In the genomic region with DNA sequence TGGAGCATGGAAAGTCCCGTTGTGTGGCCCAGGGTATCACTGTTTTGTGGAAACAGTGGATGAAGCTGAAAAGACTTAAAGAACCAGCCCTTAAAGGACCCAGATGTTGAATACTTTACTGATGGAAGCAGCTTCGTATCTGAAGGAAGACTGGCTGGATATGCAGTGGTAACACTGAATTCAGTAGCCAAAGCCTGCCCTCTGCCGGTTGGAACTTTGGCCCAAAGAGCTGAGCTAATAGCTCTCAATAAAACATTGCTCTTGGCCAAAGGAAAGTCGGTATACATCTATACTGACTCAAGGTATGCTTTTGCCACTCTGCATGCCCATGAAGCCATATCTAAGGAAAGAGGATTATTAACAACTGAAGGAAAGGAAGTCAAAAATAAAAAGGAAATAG, we compare ENCODE assay signal across 9 cellular contexts.
A peak's percentile ranks its signal among the peaks of the same experiment; 100 is the strongest.
DNase-seq lines count a peak whose midpoint lies in the region; ATAC-seq, FAIRE-seq and TF ChIP-seq lines count a peak whose summit lies in the region.
"Had no signal": no experiment of that assay in that cellular context is flagged by ENCODE, and none has a peak within 500 bp of the region (broad histone marks: within the 10 kb centered on the region; RNA-seq: fewer than 3 reads in every experiment).

No MANE protein-coding gene starts in this region.

- H3K9me3 Mint-ChIP-seq in endodermal cell (peaks cover 39% of the 10 kb centered on the region), memory B cell (peaks cover 3% of the 10 kb centered on the region)

- no peak for FAIRE-seq in urothelium cell line (lab: Jason Lieb, UNC)

- 17% methylated on average over 1 of the region's 4 CpGs; no CpG with 5 or more reads in 1 of the 2 experiments for WGBS in IMR-90 (ENCODE audit: extremely low coverage in 2 of 2, insufficient read length in 1 of 2), 2 experiments
- WGBS in endodermal cell (ENCODE audit: insufficient coverage in 1 of 2, insufficient read length in 1 of 2), 2 experiments = 48 to 56% methylated on average over 4 of the region's 4 CpGs

- no peaks in the 10 kb centered on the region for H4K20me1 ChIP-seq in IMR-90 (ENCODE audit: insufficient read depth, low read length)
- H4K20me1 ChIP-seq: BLaER1 had no signal

- H3K56ac ChIP-seq in IMR-90 (ENCODE audit: extremely low read depth, insufficient read depth, low read length) = no peak overlapping the region

- H2AFZ ChIP-seq in IMR-90 (replicated peaks; ENCODE audit: low read length, poor library complexity) = no peak overlapping the region

- H3K4me2 ChIP-seq in IMR-90 (ENCODE audit: low read depth, low read length) = no peak overlapping the region
- H3K4me2 ChIP-seq: BLaER1 had no signal

- intact Hi-C loops in IMR-90 (cut with micrococcal nuclease) = loop anchor here (1.0 kb wide), 2 partner anchors 704 to 801 kb away; no protein-coding TSS in a partner anchor

- H4K5ac ChIP-seq in IMR-90 (ENCODE audit: low read depth, low read length) = no peak overlapping the region

- no peak overlapping the region for H3K27ac ChIP-seq in IMR-90 (ENCODE audit: insufficient read depth, low read length)
- no peak overlapping the region for H3K27ac ChIP-seq in endodermal cell (ENCODE audit: low read depth, low read length)
- H3K27ac ChIP-seq: BLaER1 had no signal

- TF ChIP-seq POLR2A in IMR-90 (IDR thresholded peaks at IDR 0.05; ENCODE audit: low read depth, low read length) = no peak

- in situ Hi-C loops in IMR-90 (cut with MboI; ENCODE audit: low sequenced_read_pairs) = no loop called here
- in situ Hi-C loops in SK-MEL-5 (cut with HindIII; ENCODE audit: low pct_unique_long_range_greater_than_20kb, low sequenced_read_pairs) = no loop called here

- BruUV-seq in IMR-90 (replicated peaks; lab: Mats Ljungman, UMichigan) = no TSS peak

- no peak overlapping the region for H3K27ac Mint-ChIP-seq in endodermal cell
- H3K27ac Mint-ChIP-seq in memory B cell = no peak overlapping the region

- no peak overlapping the region for H3K18ac ChIP-seq in IMR-90 (ENCODE audit: low read depth, low read length)

- H2BK120ac ChIP-seq in IMR-90 (ENCODE audit: low read depth, low read length) = no peak overlapping the region

- no peaks in the 10 kb centered on the region for H3K79me1 ChIP-seq in IMR-90 (ENCODE audit: low read depth in 1 of 2, low read length in 2 of 2)

- H2BK20ac ChIP-seq in IMR-90 (ENCODE audit: low read depth, low read length) = no peak overlapping the region

- H2BK5ac ChIP-seq in IMR-90 (ENCODE audit: low read depth, low read length, poor library complexity, severe bottlenecking) = no peak overlapping the region

- peaks cover 4% of the 10 kb centered on the region for H3K27me3 Mint-ChIP-seq in endodermal cell (ENCODE audit: insufficient read depth)
- H3K27me3 Mint-ChIP-seq in memory B cell = no peaks in the 10 kb centered on the region

- H3K9ac ChIP-seq in IMR-90 (ENCODE audit: low read depth, low read length) (no peak overlapping the region), endodermal cell (ENCODE audit: extremely low read depth, low read length, poor library complexity, severe bottlenecking) (no peak overlapping the region)
- H3K9ac ChIP-seq: BLaER1 had no signal

- no peaks in the 10 kb centered on the region for H3K36me3 ChIP-seq in IMR-90 (ENCODE audit: control insufficient read depth, insufficient read depth, low read length)
- no peaks in the 10 kb centered on the region for H3K36me3 ChIP-seq in endodermal cell (ENCODE audit: control insufficient read depth, insufficient read depth, low read length)
- H3K36me3 ChIP-seq: BLaER1 had no signal

- no peak overlapping the region for H3K23ac ChIP-seq in IMR-90 (ENCODE audit: low read depth, low read length)

- peak; percentile 35; the same call in 1 of the 2 replicates for ATAC-seq in IMR-90 (ENCODE audit: low read depth)
- ATAC-seq in memory B cell (ENCODE audit: low read depth) = no peak

- no peak overlapping the region for H2AK9ac ChIP-seq in IMR-90 (replicated peaks; ENCODE audit: low read depth, low read length, poor library complexity)

- no peaks in the 10 kb centered on the region for H3K4me1 Mint-ChIP-seq in endodermal cell
- no peaks in the 10 kb centered on the region for H3K4me1 Mint-ChIP-seq in memory B cell

- H3K4me1 ChIP-seq in IMR-90 (ENCODE audit: control insufficient read depth, insufficient read depth, low read length) = no peaks in the 10 kb centered on the region
- no peaks in the 10 kb centered on the region for H3K4me1 ChIP-seq in endodermal cell (ENCODE audit: control insufficient read depth, insufficient read depth, low read length)
- H3K4me1 ChIP-seq: BLaER1 had no signal

- peak; percentile 47 for TF ChIP-seq CTCF in IMR-90 (conservative IDR thresholded peaks at IDR 0.05; ENCODE audit: low read depth, low read length)
- TF ChIP-seq CTCF in endodermal cell (conservative IDR thresholded peaks at IDR 0.05) = peak; percentile 84

- no peak overlapping the region for H2AK5ac ChIP-seq in IMR-90 (ENCODE audit: low read depth, low read length)

- no peak overlapping the region for H4K91ac ChIP-seq in IMR-90 (ENCODE audit: insufficient read depth, low read depth, low read length)

- peak; percentile 49 for TF ChIP-seq RAD21 in IMR-90 (IDR thresholded peaks at IDR 0.05; ENCODE audit: low read length)

- H3K4ac ChIP-seq in IMR-90 (ENCODE audit: low read depth, low read length) = no peak overlapping the region

- dilution Hi-C loops in IMR-90 (cut with HindIII; ENCODE audit: low sequenced_read_pairs, unreplicated experiment) = no loop called here

- H3K4me3 ChIP-seq in IMR-90 (ENCODE audit: insufficient read depth, low read depth, low read length) (no peak overlapping the region), endodermal cell (ENCODE audit: low read length) (no peak overlapping the region)
- H3K4me3 ChIP-seq: BLaER1 had no signal

- CTCF ChIA-PET in IMR-90 (lab: Yijun Ruan, JAX) = interaction anchor here (0.5 to 1.7 kb wide), 4 partner anchors 202 to 800 kb away, joined by 3 to 8 read pairs (median 4); no protein-coding TSS in a partner anchor

- no peak overlapping the region for H2BK15ac ChIP-seq in IMR-90 (ENCODE audit: low read depth, low read length)

- POLR2A ChIA-PET in IMR-90 (lab: Charles Lee; ENCODE audit: unreplicated experiment) = no interaction called here

- DNase-seq in NCI-H1417 (lab: John Stamatoyannopoulos, UW) = peak in 2 of 3 experiments; percentile 2 to 43
- DNase-seq in NCI-H1417 treated with DMSO at 0.1 percent for 48 hours (lab: John Stamatoyannopoulos, UW) = no peak
- DNase-seq in IMR-90 = peak; percentile 11
- DNase-seq in SK-MEL-5 (ENCODE audit: low read depth, low spot score) = peak; percentile 71
- peak; percentile 92 for DNase-seq in endodermal cell
- DNase-seq in memory B cell (ENCODE audit: low spot score in 2 of 2) = peak; percentile 18 to 29
- peak; percentile 36 for DNase-seq in urothelium cell line (ENCODE audit: low spot score)
- no peak for DNase-seq in NCI-H1105 treated with DMSO at 0.1 percent for 48 hours (lab: John Stamatoyannopoulos, UW)

- H4K8ac ChIP-seq in IMR-90 (ENCODE audit: low read depth in 2 of 2, low read length in 2 of 2) = no peak overlapping the region

- H3K9me1 ChIP-seq in IMR-90 (ENCODE audit: insufficient read depth, low read length) = no peaks in the 10 kb centered on the region

- peaks cover 12% of the 10 kb centered on the region for H3K36me3 Mint-ChIP-seq in endodermal cell (ENCODE audit: low read depth)
- H3K36me3 Mint-ChIP-seq in memory B cell = no peaks in the 10 kb centered on the region

- H3K9me3 ChIP-seq in IMR-90 (ENCODE audit: control insufficient read depth, insufficient read depth, low read length) (peaks cover 10% of the 10 kb centered on the region), endodermal cell (ENCODE audit: control insufficient read depth, low read length) (peaks cover 24% of the 10 kb centered on the region)

- no peak overlapping the region for H3K4me3 Mint-ChIP-seq in endodermal cell
- H3K4me3 Mint-ChIP-seq in memory B cell = no peak overlapping the region

- H3K14ac ChIP-seq in IMR-90 (replicated peaks; ENCODE audit: low read depth, low read length) = no peak overlapping the region

- H3K27me3 ChIP-seq in IMR-90 (ENCODE audit: control insufficient read depth, insufficient read depth, low read length) (no peaks in the 10 kb centered on the region), endodermal cell (ENCODE audit: control insufficient read depth, insufficient read depth, low read length, poor library complexity, severe bottlenecking) (no peaks in the 10 kb centered on the region)
- H3K27me3 ChIP-seq: BLaER1 had no signal

TF ChIP-seq in IMR-90, 13 proteins besides CTCF, POLR2A, EP300 and RAD21:
- TF ChIP-seq NFE2L2 (IDR thresholded peaks at IDR 0.05; ENCODE audit: low read depth, low read length) (no peak), SMC3 (IDR thresholded peaks at IDR 0.05; ENCODE audit: low read depth, low read length) (peak; percentile 51)

Comparison
In these comparisons a context has a peak if more than half of its experiments do, and no peak if none do; other contexts are left out.
1. DNase-seq: peak in NCI-H1417 (2 of 3), IMR-90 (single experiment), SK-MEL-5 (single experiment), endodermal cell (single experiment), memory B cell (2 of 2) and urothelium cell line (single experiment); none in NCI-H1417 treated with DMSO at 0.1 percent for 48 hours (single experiment) and NCI-H1105 treated with DMSO at 0.1 percent for 48 hours (single experiment).